In the genomic region with DNA sequence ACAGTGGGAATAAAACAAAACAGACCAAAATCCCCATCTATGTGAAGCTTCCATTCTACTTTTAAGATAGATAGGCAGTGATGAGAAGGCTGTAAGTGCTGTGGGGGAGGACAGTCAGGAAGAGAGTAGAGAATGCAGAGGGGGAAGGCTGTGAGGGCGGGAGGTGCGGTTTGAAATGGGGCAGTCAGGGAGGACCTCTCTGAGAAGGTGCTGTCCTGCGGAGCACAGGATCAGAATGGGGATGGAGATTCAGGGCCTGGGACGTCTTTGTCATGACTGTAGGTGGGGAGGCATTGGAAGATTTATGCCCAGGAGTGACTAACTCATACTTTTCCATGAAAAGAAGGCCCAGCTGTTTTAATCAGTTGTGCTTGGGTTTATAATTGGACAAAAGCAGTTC, we compare ENCODE assay signal across 13 cellular contexts. TPM values are rescaled to one million over a fixed set of nuclear protein-coding genes. Genes with fewer than 3 reads are reported as not detected.
DNase-seq lines count a peak whose midpoint lies in the region; ATAC-seq and TF ChIP-seq lines count a peak whose summit lies in the region.
"Had no signal": no experiment of that assay in that cellular context is flagged by ENCODE, and none has a peak within 500 bp of the region (broad histone marks: within the 10 kb centered on the region; RNA-seq: fewer than 3 reads in every experiment).

No MANE protein-coding gene starts in this region.

- TF ChIP-seq CTCF in NB4 (IDR thresholded peaks at IDR 0.05; ENCODE audit: low read depth, low read length), result no peak
- no peak for TF ChIP-seq CTCF in ascending aorta (IDR thresholded peaks at IDR 0.05)
- TF ChIP-seq CTCF in neural crest cell (conservative IDR thresholded peaks at IDR 0.05), result no peak

- H3K27ac Mint-ChIP-seq in neural crest cell (ENCODE audit: unreplicated experiment), result peak overlapping the region; percentile 78

- peaks cover 48% of the 10 kb centered on the region for H3K4me1 Mint-ChIP-seq in neural crest cell

- peaks cover 20% of the 10 kb centered on the region for H3K36me3 Mint-ChIP-seq in neural crest cell (ENCODE audit: low read depth)

- peak; percentile 64 for DNase-seq in ELR (ENCODE audit: low read depth)
- DNase-seq in NB4 (ENCODE audit: low read depth), result peak; percentile 76
- no peak for DNase-seq in ascending aorta (ENCODE audit: low spot score in 2 of 2)
- DNase-seq in neural crest cell (ENCODE audit: low read depth, low spot score), result no peak
- DNase-seq in NK-92 treated with Interleukin-12 subunit alpha and Interleukin-12 subunit beta, amount 100 ng/mL, for 24 hours (lab: John Stamatoyannopoulos, UW), result no peak
- DNase-seq: activated CD8-positive, alpha-beta memory T cell treated with anti-CD3 and anti-CD28 coated beads, Interleukin-2, amount 50 U/mL, for 4 hours; DMS153; NCI-H2227 treated with DMSO at 0.1 percent for 48 hours; SJCRH30 had no signal

- intact Hi-C loops in ascending aorta (cut with DNase I), result no loop called here

- H3K4me1 ChIP-seq in ascending aorta, result peaks cover 0 to 26% of the 10 kb centered on the region in 2 donors
- H3K4me1 ChIP-seq: parathyroid adenoma had no signal

- H3K27me3 Mint-ChIP-seq in neural crest cell (ENCODE audit: low read depth), result no peaks in the 10 kb centered on the region

- no peaks in the 10 kb centered on the region for H3K36me3 ChIP-seq in ascending aorta
- H3K36me3 ChIP-seq: SJCRH30 had no signal

- no peaks in the 10 kb centered on the region for H3K27me3 ChIP-seq in ascending aorta
- H3K27me3 ChIP-seq: SJCRH30 had no signal

- H3K4me3 Mint-ChIP-seq in neural crest cell, result no peak overlapping the region

- no peak for ATAC-seq in HG02763 (IDR thresholded peaks at IDR 0.05; ENCODE audit: unreplicated experiment)
- ATAC-seq in HG02973 (IDR thresholded peaks at IDR 0.05; ENCODE audit: unreplicated experiment), result no peak
- no peak for ATAC-seq in GM19467 (IDR thresholded peaks at IDR 0.05; ENCODE audit: unreplicated experiment)

- H3K4me3 ChIP-seq in NB4 (ENCODE audit: low read depth, low read length) (no peak overlapping the region), ascending aorta (no peak overlapping the region)
- H3K4me3 ChIP-seq: SJCRH30 had no signal

- H3K27ac ChIP-seq in ascending aorta, result peak overlapping the region; percentile 6 to 25
- H3K27ac ChIP-seq: parathyroid adenoma, SJCRH30 had no signal

- H3K9me3 Mint-ChIP-seq in neural crest cell, result no peaks in the 10 kb centered on the region

- H3K9me3 ChIP-seq in ascending aorta, result no peaks in the 10 kb centered on the region
- H3K9me3 ChIP-seq: SJCRH30 had no signal

- no peak for TF ChIP-seq POLR2A in NB4 (IDR thresholded peaks at IDR 0.05; ENCODE audit: extremely low read depth, insufficient read length)

RNA-seq across cellular contexts. Expression of a gene that starts 3.9 kb away (rescaled TPM):
- 1.1 TPM for total RNA-seq in ascending aorta
- total RNA-seq in neural crest cell, result not detected in 2 replicates
- total RNA-seq: SJCRH30 had no signal

RNA-seq across cellular contexts. Expression of a gene that starts 53.0 kb away (rescaled TPM):
- total RNA-seq in ascending aorta (not detected), neural crest cell (not detected in 2 replicates)
- total RNA-seq: SJCRH30 had no signal

Comparison
In these comparisons a context has a peak if more than half of its experiments do, and no peak if none do; other contexts are left out.
1. DNase-seq: peak in ELR (single experiment) and NB4 (single experiment); none in ascending aorta (0 of 2), neural crest cell (single experiment) and NK-92 treated with Interleukin-12 subunit alpha and Interleukin-12 subunit beta, amount 100 ng/mL, for 24 hours (single experiment).